ENCODE assay signal across 8 cellular contexts in the genomic region with DNA sequence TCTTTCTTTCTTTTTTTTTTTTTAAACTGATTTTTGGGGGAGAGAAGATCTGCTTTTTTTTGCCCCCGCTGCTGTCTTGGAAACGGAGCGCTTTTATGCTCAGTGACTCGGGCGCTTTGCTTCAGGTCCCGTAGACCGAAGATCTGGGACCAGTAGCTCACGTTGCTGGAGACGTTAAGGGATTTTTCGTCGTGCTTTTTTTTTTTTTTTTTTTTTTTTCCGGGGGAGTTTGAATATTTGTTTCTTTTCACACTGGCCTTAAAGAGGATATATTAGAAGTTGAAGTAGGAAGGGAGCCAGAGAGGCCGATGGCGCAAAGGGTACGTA. TPM values are rescaled to one million over a fixed set of nuclear protein-coding genes. Genes with fewer than 3 reads are reported as not detected.
DNase-seq lines count a peak whose midpoint lies in the region; ATAC-seq lines count a peak whose summit lies in the region.

No MANE protein-coding gene starts in this region.

- intact Hi-C loops in activated T-helper 2 cell treated with anti-CD3 and anti-CD28 coated beads, Interferon-gamma antibody, Interleukin-2, Interleukin-4, amounts not matched to agents 10 μg/mL and 5 μg/mL and 100 μg/mL, durations not matched to agents 14 hours and 24 hours and 36 hours (cut with micrococcal nuclease): loop anchor here (2.0 kb wide), 1 partner anchor 147 kb away; no protein-coding TSS in a partner anchor

- peaks cover 96% of the 10 kb centered on the region for H3K27me3 ChIP-seq in iPS-15b (ENCODE audit: control insufficient read depth, insufficient read depth, low read length)

- H3K4me1 ChIP-seq in iPS-15b (ENCODE audit: control insufficient read depth, insufficient read depth, low read length): peaks cover 22% of the 10 kb centered on the region

- H3K27ac Mint-ChIP-seq in activated T-helper 2 cell treated with anti-CD3 and anti-CD28 coated beads, Interferon-gamma antibody, Interleukin-2, Interleukin-4, amounts not matched to agents 10 μg/mL and 5 μg/mL and 100 μg/mL, durations not matched to agents 14 hours and 24 hours and 36 hours: no peak overlapping the region
- no peak overlapping the region for H3K27ac Mint-ChIP-seq in stimulated activated naive CD8-positive, alpha-beta T cell treated with anti-CD3 and anti-CD28 coated beads, Interleukin-15, amount 100 ng/mL, for 72 hours

- peak overlapping the region; percentile 74 for H3K4me3 ChIP-seq in iPS-15b (ENCODE audit: low read depth, low read length)

- peaks cover 90% of the 10 kb centered on the region for H3K27me3 Mint-ChIP-seq in activated T-helper 2 cell treated with anti-CD3 and anti-CD28 coated beads, Interferon-gamma antibody, Interleukin-2, Interleukin-4, amounts not matched to agents 10 μg/mL and 5 μg/mL and 100 μg/mL, durations not matched to agents 14 hours and 24 hours and 36 hours (ENCODE audit: low read depth)
- H3K27me3 Mint-ChIP-seq in stimulated activated naive CD8-positive, alpha-beta T cell treated with anti-CD3 and anti-CD28 coated beads, Interleukin-15, amount 100 ng/mL, for 72 hours: peaks cover 97% of the 10 kb centered on the region

- H3K36me3 ChIP-seq in iPS-15b (ENCODE audit: control insufficient read depth, insufficient read depth, low read length): no peaks in the 10 kb centered on the region

- H3K9ac ChIP-seq in iPS-15b (ENCODE audit: low read depth, low read length): no peak overlapping the region

- ATAC-seq in stimulated activated naive CD8-positive, alpha-beta T cell treated with anti-CD3 and anti-CD28 coated beads, Interleukin-15, amount 100 ng/mL, for 72 hours: no peak
- ATAC-seq in GM21447 (IDR thresholded peaks at IDR 0.05; ENCODE audit: unreplicated experiment): no peak

- peak overlapping the region; percentile 82 for H3K4me3 Mint-ChIP-seq in activated T-helper 2 cell treated with anti-CD3 and anti-CD28 coated beads, Interferon-gamma antibody, Interleukin-2, Interleukin-4, amounts not matched to agents 10 μg/mL and 5 μg/mL and 100 μg/mL, durations not matched to agents 14 hours and 24 hours and 36 hours (ENCODE audit: low read depth)
- peak overlapping the region; percentile 80 to 84 for H3K4me3 Mint-ChIP-seq in stimulated activated naive CD8-positive, alpha-beta T cell treated with anti-CD3 and anti-CD28 coated beads, Interleukin-15, amount 100 ng/mL, for 72 hours

- H3K4me1 Mint-ChIP-seq in activated T-helper 2 cell treated with anti-CD3 and anti-CD28 coated beads, Interferon-gamma antibody, Interleukin-2, Interleukin-4, amounts not matched to agents 10 μg/mL and 5 μg/mL and 100 μg/mL, durations not matched to agents 14 hours and 24 hours and 36 hours (ENCODE audit: low read depth): peaks cover 21% of the 10 kb centered on the region
- H3K4me1 Mint-ChIP-seq in stimulated activated naive CD8-positive, alpha-beta T cell treated with anti-CD3 and anti-CD28 coated beads, Interleukin-15, amount 100 ng/mL, for 72 hours: peaks cover 49% of the 10 kb centered on the region

- H3K9me3 Mint-ChIP-seq in activated T-helper 2 cell treated with anti-CD3 and anti-CD28 coated beads, Interferon-gamma antibody, Interleukin-2, Interleukin-4, amounts not matched to agents 10 μg/mL and 5 μg/mL and 100 μg/mL, durations not matched to agents 14 hours and 24 hours and 36 hours: no peaks in the 10 kb centered on the region
- H3K9me3 Mint-ChIP-seq in stimulated activated naive CD8-positive, alpha-beta T cell treated with anti-CD3 and anti-CD28 coated beads, Interleukin-15, amount 100 ng/mL, for 72 hours: no peaks in the 10 kb centered on the region

- DNase-seq in NCI-H1105 treated with DMSO at 0.1 percent for 48 hours (lab: John Stamatoyannopoulos, UW) (peak; percentile 43), NCI-H1105 (lab: John Stamatoyannopoulos, UW) (no peak), cerebellum (ENCODE audit: low spot score) (no peak), NCI-H2107 treated with DMSO at 0.1 percent for 48 hours (lab: John Stamatoyannopoulos, UW; ENCODE audit: unreplicated experiment) (no peak)
- no peak for DNase-seq in activated T-helper 2 cell treated with anti-CD3 and anti-CD28 coated beads, Interferon-gamma antibody, Interleukin-2, Interleukin-4, amounts not matched to agents 10 μg/mL and 5 μg/mL and 100 μg/mL, durations not matched to agents 14 hours and 24 hours and 36 hours (ENCODE audit: low spot score)
- no peak for DNase-seq in stimulated activated naive CD8-positive, alpha-beta T cell treated with anti-CD3 and anti-CD28 coated beads, Interleukin-15, amount 100 ng/mL, for 72 hours

- no peaks in the 10 kb centered on the region for H3K9me3 ChIP-seq in iPS-15b (ENCODE audit: control insufficient read depth, insufficient read depth, low read length)

- peaks cover 9% of the 10 kb centered on the region for H3K36me3 Mint-ChIP-seq in activated T-helper 2 cell treated with anti-CD3 and anti-CD28 coated beads, Interferon-gamma antibody, Interleukin-2, Interleukin-4, amounts not matched to agents 10 μg/mL and 5 μg/mL and 100 μg/mL, durations not matched to agents 14 hours and 24 hours and 36 hours (ENCODE audit: low read depth)

RNA-seq across cellular contexts. Expression of gene MEIS1, which starts 0.6 kb away (rescaled TPM):
- not detected in 2 replicates for total RNA-seq in activated T-helper 2 cell treated with anti-CD3 and anti-CD28 coated beads, Interferon-gamma antibody, Interleukin-2, Interleukin-4, amounts not matched to agents 10 μg/mL and 5 μg/mL and 100 μg/mL, durations not matched to agents 14 hours and 24 hours and 36 hours
- total RNA-seq in cerebellum: 180 TPM

Comparison
In these comparisons a context has a peak if more than half of its experiments do, and no peak if none do; other contexts are left out.
1. RNA of gene MEIS1, which starts 0.6 kb away (total RNA-seq): 180 TPM in cerebellum (single experiment); not detected in activated T-helper 2 cell treated with anti-CD3 and anti-CD28 coated beads, Interferon-gamma antibody, Interleukin-2, Interleukin-4, amounts not matched to agents 10 μg/mL and 5 μg/mL and 100 μg/mL, durations not matched to agents 14 hours and 24 hours and 36 hours; every median in the first group is over 100 times any median in the second.